11 cellular contexts compared by ENCODE assay signal in genomic region chr17:28741358-28742349, GRCh38. TPM values are rescaled to one million over a fixed set of nuclear protein-coding genes. Genes with fewer than 3 reads are reported as not detected.
DNase-seq lines count a peak whose midpoint lies in the region; ATAC-seq and TF ChIP-seq lines count a peak whose summit lies in the region.
"Had no signal": no experiment of that assay in that cellular context is flagged by ENCODE, and none has a peak within 500 bp of the region (broad histone marks: within the 10 kb centered on the region; RNA-seq: fewer than 3 reads in every experiment).

No MANE protein-coding gene starts in this region.

- DNase-seq in GM06990 (ENCODE audit: extremely low read depth, insufficient read length): peak; percentile 71
- peak; percentile 83 to 85 for DNase-seq in Kasumi-1 (lab: John Stamatoyannopoulos, UW)
- no peak for DNase-seq in WERI-Rb-1
- DNase-seq in myocyte (ENCODE audit: low read depth): peak; percentile 55
- DNase-seq in EL: no peak
- no peak for DNase-seq in HuH-7 (ENCODE audit: low spot score)
- DNase-seq: adrenal gland, NCI-H1694 had no signal

- H3K27me3 ChIP-seq in GM06990 (replicated peaks; ENCODE audit: control insufficient read depth, insufficient read depth, low read length): no peaks in the 10 kb centered on the region
- no peaks in the 10 kb centered on the region for H3K27me3 ChIP-seq in WERI-Rb-1 (ENCODE audit: insufficient read depth, low read depth, severe bottlenecking)
- H3K27me3 ChIP-seq: adrenal gland had no signal

- H3K4me3 ChIP-seq in GM06990 (replicated peaks; ENCODE audit: low read depth, low read length) (no peak overlapping the region), WERI-Rb-1 (ENCODE audit: low read depth, low read length) (no peak overlapping the region)
- H3K4me3 ChIP-seq: adrenal gland, lung had no signal

- peaks cover 12% of the 10 kb centered on the region for H3K36me3 ChIP-seq in GM06990 (ENCODE audit: control insufficient read depth, insufficient read depth, low read length)
- H3K36me3 ChIP-seq in WERI-Rb-1: peaks cover 32% of the 10 kb centered on the region
- H3K36me3 ChIP-seq: adrenal gland had no signal

- peaks cover 3% of the 10 kb centered on the region for H3K9me3 ChIP-seq in WERI-Rb-1 (ENCODE audit: severe bottlenecking)
- H3K9me3 ChIP-seq: adrenal gland had no signal

- peak overlapping the region; percentile 93 for H3K27ac ChIP-seq in WERI-Rb-1

- ATAC-seq in HG03097 (IDR thresholded peaks at IDR 0.05; ENCODE audit: low FRiP score, unreplicated experiment) (no peak), HG03460 (IDR thresholded peaks at IDR 0.05; ENCODE audit: unreplicated experiment) (no peak)

- TF ChIP-seq CTCF in GM06990 (IDR thresholded peaks at IDR 0.05; ENCODE audit: insufficient read depth, low read length, poor library complexity, severe bottlenecking) (no peak), WERI-Rb-1 (IDR thresholded peaks at IDR 0.05; ENCODE audit: low read depth, low read length) (no peak)

RNA-seq across cellular contexts. Expression of gene TRAF4, which starts 2.2 kb away (rescaled TPM):
- 173 and 248 TPM in 2 replicates for total RNA-seq in myocyte
- 91.1 TPM for polyA plus RNA-seq in myocyte (2012)

RNA-seq across cellular contexts. Expression of gene NEK8, which starts 13.1 kb away (rescaled TPM):
- total RNA-seq in myocyte: 5.5 and 6.0 TPM in 2 replicates
- 5.6 TPM for polyA plus RNA-seq in myocyte (2012)

RNA-seq across cellular contexts. Expression of gene TLCD1, which starts 15.6 kb away (rescaled TPM):
- 11.1 and 22.3 TPM in 2 replicates for total RNA-seq in myocyte
- polyA plus RNA-seq in myocyte (2012): 18.4 TPM

RNA-seq across cellular contexts. Expression of gene RPL23A, which starts 21.9 kb away (rescaled TPM):
- 261 and 384 TPM in 2 replicates for total RNA-seq in myocyte
- 793 TPM for polyA plus RNA-seq in myocyte (2012)

RNA-seq across cellular contexts. Expression of gene RAB34, which starts 24.0 kb away (rescaled TPM):
- 162 and 198 TPM in 2 replicates for total RNA-seq in myocyte
- polyA plus RNA-seq in myocyte (2012): 125 TPM

Comparison
In these comparisons a context has a peak if more than half of its experiments do, and no peak if none do; other contexts are left out.
1. DNase-seq: peak in GM06990 (single experiment), Kasumi-1 (2 of 2) and myocyte (single experiment); none in WERI-Rb-1 (single experiment), EL (single experiment) and HuH-7 (single experiment).